In genomic region chr1:159076753-159077656, GRCh38 we compare ENCODE assay signal across 1 cellular context.
TF ChIP-seq lines count a peak whose summit lies in the region.

TSS of gene AIM2 (minus strand) at chr1:159076766. CDS start at chr1:159073499, 3,267 bp downstream.

TF ChIP-seq in GM12878, 131 proteins besides CTCF, POLR2A, EP300 and RAD21 (continued from another document and continues in another):
- TF ChIP-seq MLLT1 (IDR thresholded peaks at IDR 0.05), result peak; percentile 53; the same call in 1 of the 2 replicates
- peak; percentile 95 for TF ChIP-seq ATF7 (IDR thresholded peaks at IDR 0.05; ENCODE audit: low read depth)
- no peak for TF ChIP-seq TCF3 (IDR thresholded peaks at IDR 0.05; ENCODE audit: borderline replicate concordance, insufficient read depth, low read depth, low read length)
- TF ChIP-seq CREB1 (IDR thresholded peaks at IDR 0.05; ENCODE audit: low read depth), result peak; percentile 89
- TF ChIP-seq RFX5 (IDR thresholded peaks at IDR 0.05; ENCODE audit: low read depth, low read length), result peak; percentile 75
- TF ChIP-seq SKIL (IDR thresholded peaks at IDR 0.05; ENCODE audit: low read depth, poor library complexity, severe bottlenecking), result peak; percentile 85
- no peak for TF ChIP-seq NR2C2 (IDR thresholded peaks at IDR 0.05; ENCODE audit: borderline replicate concordance, control insufficient read depth, insufficient read length, low read depth)
- peak; percentile 56; the same call in 1 of the 2 replicates for TF ChIP-seq TAF1 (IDR thresholded peaks at IDR 0.05; ENCODE audit: borderline replicate concordance, low read depth, low read length)
- TF ChIP-seq ZBTB11 (CRISPR knock-in tag; IDR thresholded peaks at IDR 0.05), result no peak
- no peak for TF ChIP-seq ZNF592 (IDR thresholded peaks at IDR 0.05)
- peak; percentile 15; the same call in 1 of the 2 replicates for TF ChIP-seq TCF7 (IDR thresholded peaks at IDR 0.05; ENCODE audit: borderline replicate concordance)
- peak; percentile 87 for TF ChIP-seq FOXM1 (IDR thresholded peaks at IDR 0.05; ENCODE audit: low read depth, low read length)
- peak; percentile 89 for TF ChIP-seq JUNB (IDR thresholded peaks at IDR 0.05)
- TF ChIP-seq CEBPB (IDR thresholded peaks at IDR 0.05; ENCODE audit: borderline replicate concordance in 1 of 2, low read depth in 2 of 2, low read length in 2 of 2), result peak in 1 of 2 experiments; percentile 56; a peak in 2 of 4 replicates
- peak; percentile 99 for TF ChIP-seq YY1 (IDR thresholded peaks at IDR 0.05; ENCODE audit: low read depth, low read length)
- TF ChIP-seq USF1 (IDR thresholded peaks at IDR 0.05; ENCODE audit: borderline replicate concordance, extremely low read length, insufficient read depth, low read depth, low read length), result no peak
- peak; percentile 95 for TF ChIP-seq RUNX3 (IDR thresholded peaks at IDR 0.05; ENCODE audit: low read length)
- peak; percentile 85 for TF ChIP-seq ATF2 (IDR thresholded peaks at IDR 0.05; ENCODE audit: low read length)
- peak; percentile 80 for TF ChIP-seq MEF2B (IDR thresholded peaks at IDR 0.05; ENCODE audit: partially characterized antibody, poor library complexity, severe bottlenecking)
- no peak for TF ChIP-seq POLR2AphosphoS2 (IDR thresholded peaks at IDR 0.05; ENCODE audit: low read depth, low read length)
- TF ChIP-seq CHD1 (IDR thresholded peaks at IDR 0.05; ENCODE audit: low read depth, low read length), result no peak
- TF ChIP-seq RBBP5 (conservative IDR thresholded peaks at IDR 0.05), result no peak
- no peak for TF ChIP-seq ZNF217 (IDR thresholded peaks at IDR 0.05)
- no peak for TF ChIP-seq JUND (IDR thresholded peaks at IDR 0.05; ENCODE audit: low read depth, low read length)
- TF ChIP-seq CBX5 (IDR thresholded peaks at IDR 0.05; ENCODE audit: low read depth), result no peak; the same call in 1 of the 2 replicates
- TF ChIP-seq KLF5 (IDR thresholded peaks at IDR 0.05; ENCODE audit: partially characterized antibody), result no peak
- TF ChIP-seq SIX5 (IDR thresholded peaks at IDR 0.05; ENCODE audit: low read depth, low read length, severe bottlenecking), result no peak
- TF ChIP-seq SMARCA5 (IDR thresholded peaks at IDR 0.05), result peak; percentile 95
- TF ChIP-seq CHD4 (IDR thresholded peaks at IDR 0.05), result no peak
- peak; percentile 83; the same call in 1 of the 2 replicates for TF ChIP-seq NBN (IDR thresholded peaks at IDR 0.05)
- TF ChIP-seq HCFC1 (IDR thresholded peaks at IDR 0.05; ENCODE audit: low read length), result peak; percentile 45
- peak; percentile 82 for TF ChIP-seq POLR2AphosphoS5 (IDR thresholded peaks at IDR 0.05; ENCODE audit: low read length)
- no peak for TF ChIP-seq CUX1 (IDR thresholded peaks at IDR 0.05; ENCODE audit: insufficient replicate concordance, low read depth, low read length)
- TF ChIP-seq ZNF622 (IDR thresholded peaks at IDR 0.05), result no peak
- TF ChIP-seq BRCA1 (IDR thresholded peaks at IDR 0.05; ENCODE audit: low read depth, low read length), result no peak
- TF ChIP-seq SUZ12 (IDR thresholded peaks at IDR 0.05; ENCODE audit: unreplicated experiment), result no peak
- TF ChIP-seq REST (IDR thresholded peaks at IDR 0.05; ENCODE audit: low read depth, low read length), result no peak
